Comparison of ENCODE assay signal across 2 cellular contexts in genomic region chr2:42172020-42172419, GRCh38.
TF ChIP-seq lines count a peak whose summit lies in the region.

No MANE protein-coding gene starts in this region.

TF ChIP-seq in A549, 52 proteins besides CTCF, POLR2A, EP300 and RAD21:
- TF ChIP-seq BCL3 (IDR thresholded peaks at IDR 0.05) (no peak), SREBF2 (IDR thresholded peaks at IDR 0.05) (no peak), TFCP2L1 (CRISPR knock-in tag; IDR thresholded peaks at IDR 0.05) (no peak), HOXB13 (CRISPR knock-in tag; IDR thresholded peaks at IDR 0.05; ENCODE audit: low read depth) (no peak), ZFP36 (IDR thresholded peaks at IDR 0.05; ENCODE audit: borderline replicate concordance, partially characterized antibody) (no peak), PBX3 (IDR thresholded peaks at IDR 0.05) (no peak), NFE2L2 (conservative IDR thresholded peaks at IDR 0.05; ENCODE audit: low read length) (no peak), FOSB (CRISPR knock-in tag; IDR thresholded peaks at IDR 0.05) (no peak), NR3C1 (IDR thresholded peaks at IDR 0.05) (no peak)
TF ChIP-seq in A549: peak in this region for 0.

TF ChIP-seq in GM23338, 12 proteins besides CTCF, POLR2A, EP300 and RAD21 (continued from another document):
- no peak for TF ChIP-seq REST (IDR thresholded peaks at IDR 0.05; ENCODE audit: unreplicated experiment)
- no peak for TF ChIP-seq STAT1 (IDR thresholded peaks at IDR 0.05; ENCODE audit: unreplicated experiment)
- no peak for TF ChIP-seq POLR2AphosphoS5 (IDR thresholded peaks at IDR 0.05; ENCODE audit: low read depth)
- TF ChIP-seq CREB1 (CRISPR knock-in tag; IDR thresholded peaks at IDR 0.05; ENCODE audit: low read depth): no peak
- no peak for TF ChIP-seq ZNF331 (CRISPR knock-in tag; IDR thresholded peaks at IDR 0.05; ENCODE audit: low read depth)
- TF ChIP-seq JUNB (IDR thresholded peaks at IDR 0.05; ENCODE audit: unreplicated experiment): no peak
- no peak for TF ChIP-seq ETS1 (IDR thresholded peaks at IDR 0.05)
- TF ChIP-seq NANOG (IDR thresholded peaks at IDR 0.05; ENCODE audit: borderline replicate concordance): no peak
- no peak for TF ChIP-seq ZNF114 (CRISPR knock-in tag; IDR thresholded peaks at IDR 0.05)
- TF ChIP-seq EZH2phosphoT487 (IDR thresholded peaks at IDR 0.05; ENCODE audit: unreplicated experiment): no peak
- TF ChIP-seq ZNF462 (CRISPR knock-in tag; IDR thresholded peaks at IDR 0.05): no peak
